ENCODE assay signal across 1 cellular context in genomic region chr1:21089299-21089698, GRCh38.
TF ChIP-seq lines count a peak whose summit lies in the region.

No MANE protein-coding gene starts in this region.

TF ChIP-seq in IMR-90, 13 proteins besides CTCF, POLR2A, EP300 and RAD21:
- TF ChIP-seq MXI1 (IDR thresholded peaks at IDR 0.05; ENCODE audit: borderline replicate concordance, low read depth, low read length) (no peak), ELK1 (IDR thresholded peaks at IDR 0.05; ENCODE audit: borderline replicate concordance, low read depth, low read length) (no peak), MAZ (IDR thresholded peaks at IDR 0.05; ENCODE audit: borderline replicate concordance, low read depth, low read length) (no peak), SMC3 (IDR thresholded peaks at IDR 0.05; ENCODE audit: low read depth, low read length) (no peak), MAFK (IDR thresholded peaks at IDR 0.05; ENCODE audit: low read depth, low read length) (no peak)
